ENCODE assay signal across 8 cellular contexts in the genomic region with DNA sequence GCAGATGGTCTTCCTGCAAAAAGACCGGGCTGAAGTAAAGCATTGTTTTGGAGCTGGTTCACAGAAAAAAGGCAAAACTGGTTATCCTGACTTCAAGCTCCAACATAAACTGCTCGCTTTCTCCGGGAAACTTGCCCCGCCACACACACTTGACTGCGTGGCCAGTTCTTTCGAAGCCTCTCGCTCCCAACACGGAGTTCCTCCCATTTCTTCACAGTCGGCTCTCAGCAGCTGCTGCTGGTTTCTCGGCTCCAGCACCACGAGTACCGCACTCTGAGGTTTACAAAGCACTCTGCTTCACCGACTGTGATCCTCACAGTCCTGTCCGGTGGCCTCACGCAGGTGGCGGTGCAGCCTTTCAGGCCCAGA. TPM values are rescaled to one million over a fixed set of nuclear protein-coding genes. Genes with fewer than 3 reads are reported as not detected.
DNase-seq lines count a peak whose midpoint lies in the region; ATAC-seq, FAIRE-seq and TF ChIP-seq lines count a peak whose summit lies in the region.

No MANE protein-coding gene starts in this region.

- 1% methylated on average over 16 of the region's 16 CpGs for WGBS in right cardiac atrium
- WGBS in small intestine, 3 donors: 0 to 1% (median 1%) methylated on average over 16 of the region's 16 CpGs

- H3K27ac Mint-ChIP-seq in activated CD8-positive, alpha-beta T cell treated with anti-CD3 and anti-CD28 coated beads, Interleukin-2, amount 10 ng/mL, durations not matched to agents 7 days and 5 days: peak overlapping the region; percentile 97

- H3K27me3 ChIP-seq in right cardiac atrium (ENCODE audit: control insufficient read depth, insufficient read depth) (no peaks in the 10 kb centered on the region), small intestine (ENCODE audit: control insufficient read depth in 2 of 2, insufficient read depth in 2 of 2, low read length in 2 of 2) (no peaks in the 10 kb centered on the region)

- POLR2A ChIA-PET in HEK293 (lab: Yijun Ruan, JAX): interaction anchor here (1.0 to 3.2 kb wide), 8 partner anchors 10 to 672 kb away, joined by 3 to 24 read pairs (median 4); a partner anchor contains a TSS
- POLR2A ChIA-PET in activated CD8-positive, alpha-beta T cell treated with anti-CD3 and anti-CD28 coated beads, Interleukin-2, amount 10 ng/mL, durations not matched to agents 7 days and 5 days (lab: Charles Lee): interaction anchor here (0.6 to 3.0 kb wide), 15 partner anchors 9 to 438 kb away, joined by 3 to 32 read pairs (median 4); a partner anchor contains a TSS

- peak; percentile 9 to 47 for DNase-seq in AML-193 (lab: John Stamatoyannopoulos, UW)
- no peak for DNase-seq in activated CD8-positive, alpha-beta T cell treated with anti-CD3 and anti-CD28 coated beads, Interleukin-2, amount 10 ng/mL, durations not matched to agents 7 days and 5 days
- no peak for DNase-seq in right cardiac atrium
- no peak for DNase-seq in small intestine
- DNase-seq in occipital lobe (lab: John Stamatoyannopoulos, UW): no peak
- no peak for DNase-seq in amniotic stem cell (lab: John Stamatoyannopoulos, UW)

- FAIRE-seq in small intestine (lab: Jason Lieb, UNC): no peak

- H3K9me3 Mint-ChIP-seq in activated CD8-positive, alpha-beta T cell treated with anti-CD3 and anti-CD28 coated beads, Interleukin-2, amount 10 ng/mL, durations not matched to agents 7 days and 5 days (ENCODE audit: insufficient read depth): no peaks in the 10 kb centered on the region

- H3K4me3 ChIP-seq in HEK293 (ENCODE audit: low read depth, low read length) (peak overlapping the region; percentile 74), right cardiac atrium (ENCODE audit: low read length) (peak overlapping the region; percentile 50), small intestine (ENCODE audit: low read depth in 1 of 2, low read length in 2 of 2) (peak overlapping the region; percentile 70 to 79)

- H3K4me1 ChIP-seq in HEK293 (ENCODE audit: control insufficient read depth, insufficient read depth, low read length) (no peaks in the 10 kb centered on the region; the same call in 1 of the 2 replicates), right cardiac atrium (ENCODE audit: control insufficient read depth, insufficient read depth, low read length) (peaks cover 5% of the 10 kb centered on the region), small intestine (ENCODE audit: control insufficient read depth in 2 of 2, insufficient read depth in 1 of 2, low read depth in 1 of 2, low read length in 1 of 2) (peaks cover 0 to 3% of the 10 kb centered on the region in 2 donors)

- peak overlapping the region; percentile 90 for H3K4me3 Mint-ChIP-seq in activated CD8-positive, alpha-beta T cell treated with anti-CD3 and anti-CD28 coated beads, Interleukin-2, amount 10 ng/mL, durations not matched to agents 7 days and 5 days

- H3K36me3 ChIP-seq in HEK293 (ENCODE audit: control insufficient read depth in 2 of 2, insufficient read depth in 1 of 2, low read length in 2 of 2): peaks cover 11 to 41% of the 10 kb centered on the region in 2 experiments
- peaks cover 0 to 10% of the 10 kb centered on the region in 2 donors for H3K36me3 ChIP-seq in small intestine (ENCODE audit: control insufficient read depth in 2 of 2, insufficient read depth in 2 of 2, low read length in 2 of 2)

- CTCF ChIA-PET in HEK293 (lab: Yijun Ruan, JAX): interaction anchor here (1.1 kb wide), 1 partner anchor 1985 kb away, joined by 3 read pairs; no protein-coding TSS in a partner anchor
- CTCF ChIA-PET in activated CD8-positive, alpha-beta T cell treated with anti-CD3 and anti-CD28 coated beads, Interleukin-2, amount 10 ng/mL, durations not matched to agents 7 days and 5 days (lab: Charles Lee): interaction anchor here (0.7 to 3.1 kb wide), 13 partner anchors 8 to 262 kb away, joined by 3 to 16 read pairs (median 4); a partner anchor contains a TSS

- no peak for TF ChIP-seq CTCF in HEK293 (tag by site-specific recombination; IDR thresholded peaks at IDR 0.05)

- H3K27ac ChIP-seq in HEK293 (ENCODE audit: extremely low read depth, low read depth, low read length) (peak overlapping the region; percentile 94), right cardiac atrium (ENCODE audit: low read length) (peak overlapping the region; percentile 77), small intestine (ENCODE audit: low read depth in 1 of 2, low read length in 1 of 2) (peak overlapping the region; percentile 93 to 97)

- H3K27me3 Mint-ChIP-seq in activated CD8-positive, alpha-beta T cell treated with anti-CD3 and anti-CD28 coated beads, Interleukin-2, amount 10 ng/mL, durations not matched to agents 7 days and 5 days (ENCODE audit: low read depth): no peaks in the 10 kb centered on the region

- ATAC-seq in activated CD8-positive, alpha-beta T cell treated with anti-CD3 and anti-CD28 coated beads, Interleukin-2, amount 10 ng/mL, durations not matched to agents 7 days and 5 days: no peak
- ATAC-seq in right cardiac atrium (peak in 1 of 2 donors; percentile 58), GM21529 (IDR thresholded peaks at IDR 0.05; ENCODE audit: unreplicated experiment) (no peak)

- intact Hi-C loops in right cardiac atrium (cut with DNase I): loop anchor here in 1 of 4 donors (10.0 kb wide), 1 partner anchor 250 kb away; no protein-coding TSS in a partner anchor

- H3K9me3 ChIP-seq in HEK293 (ENCODE audit: control insufficient read depth, insufficient read depth, low read depth, low read length) (no peaks in the 10 kb centered on the region), right cardiac atrium (ENCODE audit: control insufficient read depth, low read length) (no peaks in the 10 kb centered on the region), small intestine (ENCODE audit: control insufficient read depth, low read depth) (no peaks in the 10 kb centered on the region)

- peaks cover 27% of the 10 kb centered on the region for H3K4me1 Mint-ChIP-seq in activated CD8-positive, alpha-beta T cell treated with anti-CD3 and anti-CD28 coated beads, Interleukin-2, amount 10 ng/mL, durations not matched to agents 7 days and 5 days (ENCODE audit: low read depth)

- H3K36me3 Mint-ChIP-seq in activated CD8-positive, alpha-beta T cell treated with anti-CD3 and anti-CD28 coated beads, Interleukin-2, amount 10 ng/mL, durations not matched to agents 7 days and 5 days (ENCODE audit: low read depth): peaks cover 50% of the 10 kb centered on the region

TF ChIP-seq in HEK293, 187 proteins besides CTCF, POLR2A, EP300 and RAD21:
- TF ChIP-seq ZNF311 (tag by site-specific recombination; IDR thresholded peaks at IDR 0.05; ENCODE audit: borderline replicate concordance): no peak
- TF ChIP-seq ZSCAN16 (tag by site-specific recombination; IDR thresholded peaks at IDR 0.05): peak; percentile 82; the same call in 1 of the 2 replicates
- peak; percentile 20; the same call in 1 of the 2 replicates for TF ChIP-seq ZNF121 (tag by site-specific recombination; IDR thresholded peaks at IDR 0.05)

RNA-seq across cellular contexts. Expression of a gene that starts 0.2 kb away (rescaled TPM):
- 100 to 1,000 TPM; 102 to 106 TPM for total RNA-seq in activated CD8-positive, alpha-beta T cell treated with anti-CD3 and anti-CD28 coated beads, Interleukin-2, amount 10 ng/mL, durations not matched to agents 7 days and 5 days
- total RNA-seq in right cardiac atrium: 1 to 10 TPM in 3 of 4 donors, under 1 TPM in 1; 0.68 to 2.5 (median 1.8) TPM
- polyA plus RNA-seq in right cardiac atrium: 0.32 TPM
- 10 to 100 TPM in 1 of 3 donors, 1 to 10 TPM in 2; 2.7 to 22.6 (median 3.4) TPM for polyA plus RNA-seq in small intestine
- 17.5 TPM for total RNA-seq in occipital lobe

RNA-seq across cellular contexts. Expression of a gene that starts 32.6 kb away (rescaled TPM):
- total RNA-seq in activated CD8-positive, alpha-beta T cell treated with anti-CD3 and anti-CD28 coated beads, Interleukin-2, amount 10 ng/mL, durations not matched to agents 7 days and 5 days: 100 to 1,000 TPM; 103 to 114 TPM
- total RNA-seq in right cardiac atrium (10 to 100 TPM; 62.2 to 90.9 (median 74.9) TPM), occipital lobe (84.2 TPM)
- polyA plus RNA-seq in right cardiac atrium (33.0 TPM), small intestine (10 to 100 TPM; 16.5 to 79.3 (median 17.2) TPM)

RNA-seq across cellular contexts. Expression of a gene that starts 55.4 kb away (rescaled TPM):
- total RNA-seq in activated CD8-positive, alpha-beta T cell treated with anti-CD3 and anti-CD28 coated beads, Interleukin-2, amount 10 ng/mL, durations not matched to agents 7 days and 5 days: not detected
- total RNA-seq in right cardiac atrium: not detected
- polyA plus RNA-seq in right cardiac atrium: not detected
- polyA plus RNA-seq in small intestine: under 1 TPM in 1 of 3 donors, not detected in 2; 0.07 TPM
- total RNA-seq in occipital lobe: 0.31 TPM

RNA-seq across cellular contexts. Expression of a gene that starts 55.9 kb away (rescaled TPM):
- total RNA-seq in activated CD8-positive, alpha-beta T cell treated with anti-CD3 and anti-CD28 coated beads, Interleukin-2, amount 10 ng/mL, durations not matched to agents 7 days and 5 days: 10 to 100 TPM; 45.8 to 46.2 TPM
- total RNA-seq in right cardiac atrium (10 to 100 TPM; 60.2 to 69.2 (median 64.0) TPM), occipital lobe (95.9 TPM)
- polyA plus RNA-seq in right cardiac atrium (33.8 TPM), small intestine (10 to 100 TPM; 39.4 to 85.2 (median 41.2) TPM)

Comparison
In these comparisons a context has a peak if more than half of its experiments do, and no peak if none do; other contexts are left out.
1. DNase-seq: peak in AML-193 (2 of 2); none in activated CD8-positive, alpha-beta T cell treated with anti-CD3 and anti-CD28 coated beads, Interleukin-2, amount 10 ng/mL, durations not matched to agents 7 days and 5 days (single experiment), right cardiac atrium (0 of 3), small intestine (single experiment), occipital lobe (single experiment) and amniotic stem cell (single experiment).
2. Peak in every context shown above with its lines, with median percentiles within 50 percentile points of each other: H3K27ac ChIP-seq and H3K4me3 ChIP-seq.